In genomic region chr14:49769581-49770211, GRCh38 we compare ENCODE assay signal across 8 cellular contexts. TPM values are rescaled to one million over a fixed set of nuclear protein-coding genes. Genes with fewer than 3 reads are reported as not detected.
DNase-seq lines count a peak whose midpoint lies in the region; ATAC-seq and TF ChIP-seq lines count a peak whose summit lies in the region.

No MANE protein-coding gene starts in this region.

- H3K27me3 Mint-ChIP-seq in T-cell, result no peaks in the 10 kb centered on the region

- peaks cover 11% of the 10 kb centered on the region for H3K36me3 Mint-ChIP-seq in T-cell

- peak overlapping the region; percentile 98 to 99 for H3K27ac Mint-ChIP-seq in T-cell

- CTCF ChIA-PET in T-cell (lab: Charles Lee), result interaction anchor here (0.6 to 4.8 kb wide), 8 partner anchors 25 to 551 kb away, joined by 3 to 49 read pairs (median 6); partner anchors contain the start of genes DNAAF2 (in 1 of the 2), MGAT2 (in 1 of the 2), NEMF (in 1 of the 2) and RPL36AL (in 1 of the 2)

- H3K4me3 ChIP-seq in fibroblast of pulmonary artery (replicated peaks; ENCODE audit: low read depth, low read length) (peak overlapping the region; percentile 95), skeletal muscle cell (ENCODE audit: low read depth, low read length) (peak overlapping the region; percentile 82)

- H3K4me1 Mint-ChIP-seq in T-cell, result peaks cover 42 to 43% (median 43%) of the 10 kb centered on the region in 3 donors

- DNase-seq in DMS53 (lab: John Stamatoyannopoulos, UW), result peak; percentile 61
- DNase-seq in DMS53 treated with DMSO at 0.1 percent for 48 hours (lab: John Stamatoyannopoulos, UW; ENCODE audit: unreplicated experiment), result no peak
- no peak for DNase-seq in T-cell
- no peak for DNase-seq in fibroblast of pulmonary artery (ENCODE audit: low read depth)
- no peak for DNase-seq in skeletal muscle cell (ENCODE audit: low read depth)
- DNase-seq in central memory CD4-positive, alpha-beta T cell, result no peak
- DNase-seq in stimulated activated naive CD4-positive, alpha-beta T cell treated with Interleukin-2 at 50 U/mL for 16 hours (lab: John Stamatoyannopoulos, UW), result no peak
- DNase-seq in CD1c-positive myeloid dendritic cell (ENCODE audit: extremely low spot score), result no peak

- no peak for ATAC-seq in T-cell (replicated peaks in 1 of 4)

- TF ChIP-seq CTCF in fibroblast of pulmonary artery (IDR thresholded peaks at IDR 0.05; ENCODE audit: low read length, missing control alignments), result no peak

- H3K4me3 Mint-ChIP-seq in T-cell, result peak overlapping the region; percentile 92 to 98 (median 95)

- no peaks in the 10 kb centered on the region for H3K9me3 Mint-ChIP-seq in T-cell

- POLR2A ChIA-PET in T-cell (lab: Charles Lee), result interaction anchor here in 1 of 2 donors (0.5 kb wide), 1 partner anchor 11 kb away, joined by 6 read pairs; no protein-coding TSS in a partner anchor

RNA-seq across cellular contexts. Expression of gene KLHDC2, which starts 1.7 kb away (rescaled TPM):
- total RNA-seq in T-cell, result 100 to 1,000 TPM in 1 of 5 donors, 10 to 100 TPM in 4; 69.0 to 115 (median 69.2) TPM
